1 cellular context compared by ENCODE assay signal in genomic region chr17:78123258-78123929, GRCh38.
TF ChIP-seq lines count a peak whose summit lies in the region.

No MANE protein-coding gene starts in this region.

TF ChIP-seq in HEK293, 187 proteins besides CTCF, POLR2A, EP300 and RAD21 (continued from another document):
- TF ChIP-seq ZNF274 (IDR thresholded peaks at IDR 0.05; ENCODE audit: low read length) (no peak), ZNF274 (tag by site-specific recombination; IDR thresholded peaks at IDR 0.05; ENCODE audit: borderline replicate concordance) (no peak), ZNF114 (tag by site-specific recombination; IDR thresholded peaks at IDR 0.05) (no peak), KLF1 (tag by site-specific recombination; IDR thresholded peaks at IDR 0.05) (peak; percentile 83), ZBTB17 (tag by site-specific recombination; IDR thresholded peaks at IDR 0.05) (0 out of 2 replicates have a peak, but pooled peaks have one; percentile 33), ZNF223 (tag by site-specific recombination; IDR thresholded peaks at IDR 0.05) (no peak), ZNF133 (tag by site-specific recombination; IDR thresholded peaks at IDR 0.05) (no peak), ZNF580 (tag by site-specific recombination; IDR thresholded peaks at IDR 0.05) (no peak), ZNF146 (tag by site-specific recombination; IDR thresholded peaks at IDR 0.05) (no peak), ZNF175 (tag by site-specific recombination; IDR thresholded peaks at IDR 0.05) (no peak), ZBTB49 (tag by site-specific recombination; IDR thresholded peaks at IDR 0.05; ENCODE audit: low read depth) (no peak), YY2 (tag by site-specific recombination; IDR thresholded peaks at IDR 0.05) (no peak), ZNF624 (tag by site-specific recombination; IDR thresholded peaks at IDR 0.05) (no peak)
